8 cellular contexts compared by ENCODE assay signal in genomic region chr7:75092892-75093249, GRCh38. TPM values are rescaled to one million over a fixed set of nuclear protein-coding genes. Genes with fewer than 3 reads are reported as not detected.
A peak's percentile ranks its signal among the peaks of the same experiment; 100 is the strongest.
DNase-seq lines count a peak whose midpoint lies in the region; ATAC-seq and TF ChIP-seq lines count a peak whose summit lies in the region.
"Not testable (repeated sequence)": the region's sequence is repeated elsewhere in the genome, so short reads cannot be mapped to it uniquely, and the experiment has no call there.

No MANE protein-coding gene starts in this region.

- TF ChIP-seq CTCF in chondrocyte (IDR thresholded peaks at IDR 0.05); left lung (IDR thresholded peaks at IDR 0.05); spleen (IDR thresholded peaks at IDR 0.05 in 8 of 11, conservative IDR thresholded peaks at IDR 0.05 in 3 of 11); transverse colon (IDR thresholded peaks at IDR 0.05): not testable (repeated sequence)

- TF ChIP-seq POLR2A in spleen (IDR thresholded peaks at IDR 0.05) = not testable (repeated sequence)
- peak; percentile 47 for TF ChIP-seq POLR2A in transverse colon (IDR thresholded peaks at IDR 0.05)

- TF ChIP-seq EP300 in transverse colon (IDR thresholded peaks at IDR 0.05; ENCODE audit: low read depth) = not testable (repeated sequence)

- peak overlapping the region; percentile 56 for H3K9ac ChIP-seq in Karpas-422 (ENCODE audit: low read length)

- H3K36me3 Mint-ChIP-seq in chondrocyte (ENCODE audit: low read depth) = not testable (repeated sequence)

- not testable (repeated sequence) for H3K4me3 ChIP-seq in Karpas-422 (ENCODE audit: low read length)
- H3K4me3 ChIP-seq in left lung = peak overlapping the region; percentile 27 to 44
- H3K4me3 ChIP-seq in spleen = peak overlapping the region; percentile 15 to 69 (median 37)
- H3K4me3 ChIP-seq in transverse colon = peak overlapping the region; percentile 56 to 81 (median 74)

- intact Hi-C loops in left lung (cut with DNase I); spleen (cut with DNase I; ENCODE audit: low total_unique reads); transverse colon (cut with DNase I; ENCODE audit: low total_unique reads): not testable (repeated sequence)

- not testable (repeated sequence) for H3K9me2 ChIP-seq in Karpas-422 (replicated peaks; ENCODE audit: insufficient read depth, low read length)

- ATAC-seq in GM18858 (IDR thresholded peaks at IDR 0.05; ENCODE audit: unreplicated experiment) (peak; percentile 89), HG02642 (IDR thresholded peaks at IDR 0.05; ENCODE audit: poor library complexity, unreplicated experiment) (peak; percentile 95), left lung (peak; percentile 98)

- H3K27me3 Mint-ChIP-seq in chondrocyte (ENCODE audit: low read depth) = not testable (repeated sequence)

- 1% methylated on average over 15 of the region's 41 CpGs; no CpG with 5 or more reads in 4 of the 5 donors for WGBS in spleen, 5 donors
- WGBS in transverse colon (ENCODE audit: low coverage in 1 of 2), 2 donors = no CpG with 5 or more reads among the region's 41 CpGs

- not testable (repeated sequence) for H3K9me3 Mint-ChIP-seq in chondrocyte (ENCODE audit: low read depth)

- not testable (repeated sequence) for H3K9me3 ChIP-seq in Karpas-422 (ENCODE audit: low read length); left lung; spleen; transverse colon

- H3K79me2 ChIP-seq in Karpas-422 (ENCODE audit: low read length) = not testable (repeated sequence)

- not testable (repeated sequence) for H3K4me1 Mint-ChIP-seq in chondrocyte (ENCODE audit: low read depth)

- H2AFZ ChIP-seq in Karpas-422 (ENCODE audit: low read length) = not testable (repeated sequence)

- DNase-seq in Karpas-422 = not testable (repeated sequence)
- DNase-seq in activated CD8-positive, alpha-beta memory T cell treated with anti-CD3 and anti-CD28 coated beads for 24 hours = peak; percentile 92
- DNase-seq in chondrocyte (ENCODE audit: low spot score) (peak; percentile 94), left lung (peak; percentile 96 to 97), spleen (peak; percentile 98), transverse colon (peak; percentile 96)

- not testable (repeated sequence) for H3K27ac Mint-ChIP-seq in chondrocyte (ENCODE audit: unreplicated experiment)

- H3K27me3 ChIP-seq in Karpas-422 (ENCODE audit: low read length); left lung; spleen (replicated peaks in 1 of 7); transverse colon: not testable (repeated sequence)

- H3K27ac ChIP-seq in Karpas-422 (ENCODE audit: low read length) = not testable (repeated sequence)
- peak overlapping the region; percentile 94 to 95 for H3K27ac ChIP-seq in left lung
- H3K27ac ChIP-seq in spleen = peak overlapping the region; percentile 85 to 98 (median 94)
- H3K27ac ChIP-seq in transverse colon = peak overlapping the region; percentile 96 to 98 (median 97)

- H3K36me3 ChIP-seq in Karpas-422 (ENCODE audit: insufficient read depth, low read length); left lung; spleen; transverse colon: not testable (repeated sequence)

- in situ Hi-C loops in transverse colon (cut with MboI; ENCODE audit: low pct_ligation_motif_present in 1 of 4, low pct_unique_long_range_greater_than_20kb in 1 of 4, low sequenced_read_pairs in 3 of 4) = not testable (repeated sequence)

- not testable (repeated sequence) for H3K4me1 ChIP-seq in Karpas-422 (ENCODE audit: low read length); left lung; spleen; transverse colon

- H3K4me3 Mint-ChIP-seq in chondrocyte (ENCODE audit: unreplicated experiment) = not testable (repeated sequence)

- H3K4me2 ChIP-seq in Karpas-422 (ENCODE audit: low read depth, low read length, poor library complexity, severe bottlenecking) = not testable (repeated sequence)

- H4K20me1 ChIP-seq in Karpas-422 (ENCODE audit: insufficient read depth, low read depth, low read length) = not testable (repeated sequence)

RNA-seq across cellular contexts. Expression of gene GTF2IRD2B, which starts 0.5 kb away (rescaled TPM):
- total RNA-seq in Karpas-422 (2014; rRNA removed; shearing (Covaris generic); ENCODE audit: low replicate concordance) = 5.5 and 17.9 TPM in 2 replicates
- 17.8 to 21.9 TPM (median 19.6 TPM) in 3 replicates for total RNA-seq in chondrocyte
- total RNA-seq in left lung = 10 to 100 TPM; 30.3 to 33.1 TPM
- total RNA-seq in spleen = 10 to 100 TPM; 33.8 to 65.4 (median 49.2) TPM
- 10 to 100 TPM; 10.1 to 13.8 (median 13.1) TPM for polyA plus RNA-seq in spleen
- 100 to 1,000 TPM in 2 of 4 donors, 10 to 100 TPM in 2; 22.9 to 112 (median 73.6) TPM for total RNA-seq in transverse colon

RNA-seq across cellular contexts. Expression of gene RCC1L, which starts 19.3 kb away (rescaled TPM):
- total RNA-seq in Karpas-422 (2014; rRNA removed; shearing (Covaris generic); ENCODE audit: low replicate concordance) = 24.6 and 41.1 TPM in 2 replicates
- 33.0 to 43.4 TPM (median 33.7 TPM) in 3 replicates for total RNA-seq in chondrocyte
- total RNA-seq in left lung = 10 to 100 TPM; 37.8 to 39.1 TPM
- total RNA-seq in spleen = 10 to 100 TPM; 30.4 to 38.0 (median 32.7) TPM
- polyA plus RNA-seq in spleen = 10 to 100 TPM; 18.7 to 34.4 (median 28.4) TPM
- total RNA-seq in transverse colon = 10 to 100 TPM; 22.4 to 39.0 (median 35.1) TPM
